6 cellular contexts compared by ENCODE assay signal in genomic region chr19:6393982-6394412, GRCh38. TPM values are rescaled to one million over a fixed set of nuclear protein-coding genes. Genes with fewer than 3 reads are reported as not detected.
DNase-seq lines count a peak whose midpoint lies in the region; ATAC-seq and TF ChIP-seq lines count a peak whose summit lies in the region.

No MANE protein-coding gene starts in this region.

- peak overlapping the region; percentile 96 for H3K27ac Mint-ChIP-seq in WTC11

- CTCF ChIA-PET in WTC11 (lab: Charles Lee), result interaction anchor here (0.7 to 2.0 kb wide), 5 partner anchors 18 to 176 kb away, joined by 3 to 7 read pairs (median 5); partner anchors contain the start of gene ALKBH7

- H3K36me3 Mint-ChIP-seq in WTC11, result peaks cover 7% of the 10 kb centered on the region

- no peaks in the 10 kb centered on the region for H3K9me3 Mint-ChIP-seq in WTC11

- TF ChIP-seq CTCF in WTC11 (IDR thresholded peaks at IDR 0.05), result no peak
- no peak for TF ChIP-seq CTCF in kidney epithelial cell (IDR thresholded peaks at IDR 0.05; ENCODE audit: insufficient read depth, low read length, poor library complexity, severe bottlenecking)
- no peak for TF ChIP-seq CTCF in omental fat pad (IDR thresholded peaks at IDR 0.05)

- H3K4me1 Mint-ChIP-seq in WTC11, result peaks cover 22% of the 10 kb centered on the region

- peak overlapping the region; percentile 94 for H3K4me3 Mint-ChIP-seq in WTC11

- peaks cover 2% of the 10 kb centered on the region for H3K36me3 ChIP-seq in kidney epithelial cell (ENCODE audit: control insufficient read depth, insufficient read depth, low read length)

- ATAC-seq in GM21381 (IDR thresholded peaks at IDR 0.05; ENCODE audit: unreplicated experiment), result peak; percentile 5
- ATAC-seq in WTC11, result no peak; the same call in 1 of the 2 replicates
- ATAC-seq in omental fat pad (ENCODE audit: low FRiP score), result no peak

- H3K27me3 ChIP-seq in kidney epithelial cell (ENCODE audit: control insufficient read depth, insufficient read depth, low read length), result no peaks in the 10 kb centered on the region

- H3K4me3 ChIP-seq in kidney epithelial cell (ENCODE audit: low read depth, low read length), result peak overlapping the region; percentile 88

- H3K27me3 Mint-ChIP-seq in WTC11 (ENCODE audit: low read depth), result no peaks in the 10 kb centered on the region

- POLR2A ChIA-PET in WTC11 (lab: Charles Lee), result interaction anchor here (1.2 to 1.7 kb wide), 5 partner anchors 17 to 33 kb away, joined by 4 to 8 read pairs (median 6); partner anchors contain the start of genes ALKBH7, CLPP and KHSRP

- DNase-seq in WTC11 (ENCODE audit: low spot score), result no peak
- no peak for DNase-seq in kidney epithelial cell (ENCODE audit: low read depth)
- DNase-seq in glomerular visceral epithelial cell (ENCODE audit: extremely low spot score), result no peak
- DNase-seq in omental fat pad (ENCODE audit: low spot score), result no peak
- DNase-seq in DMS79 treated with DMSO at 0.1 percent for 48 hours (lab: John Stamatoyannopoulos, UW), result no peak

TF ChIP-seq in WTC11, 78 proteins besides CTCF, POLR2A, EP300 and RAD21:
- no peak for TF ChIP-seq ARID4B (CRISPR knock-in tag; IDR thresholded peaks at IDR 0.05; ENCODE audit: borderline replicate concordance)
- no peak for TF ChIP-seq SMAD3 (CRISPR knock-in tag; IDR thresholded peaks at IDR 0.05; ENCODE audit: borderline replicate concordance)
- no peak for TF ChIP-seq NFATC4 (CRISPR knock-in tag; IDR thresholded peaks at IDR 0.05)
- TF ChIP-seq ZNF121 (CRISPR knock-in tag; IDR thresholded peaks at IDR 0.05), result 0 out of 2 replicates have a peak, but pooled peaks have one; percentile 11
- TF ChIP-seq MAX (CRISPR knock-in tag; IDR thresholded peaks at IDR 0.05), result no peak
- TF ChIP-seq SP1 (CRISPR knock-in tag; conservative IDR thresholded peaks at IDR 0.05), result 0 out of 2 replicates have a peak, but pooled peaks have one; percentile 17
- no peak for TF ChIP-seq CREM (CRISPR knock-in tag; IDR thresholded peaks at IDR 0.05)
- TF ChIP-seq ZNF232 (CRISPR knock-in tag; IDR thresholded peaks at IDR 0.05), result 0 out of 2 replicates have a peak, but pooled peaks have one; percentile 18
- no peak for TF ChIP-seq ZNF512 (CRISPR knock-in tag; IDR thresholded peaks at IDR 0.05; ENCODE audit: borderline replicate concordance)
- no peak for TF ChIP-seq NR2C2 (CRISPR knock-in tag; IDR thresholded peaks at IDR 0.05)
- no peak for TF ChIP-seq GABPB1 (CRISPR knock-in tag; IDR thresholded peaks at IDR 0.05)
- no peak for TF ChIP-seq ERG (CRISPR knock-in tag; IDR thresholded peaks at IDR 0.05)
- no peak for TF ChIP-seq SMAD4 (CRISPR knock-in tag; IDR thresholded peaks at IDR 0.05)

RNA-seq across cellular contexts. Expression of gene GTF2F1, which starts 1.0 kb away (rescaled TPM):
- total RNA-seq in WTC11 (2021) (61.5 to 62.9 TPM (median 62.4 TPM) in 3 replicates), kidney epithelial cell (48.7 and 51.3 TPM in 2 replicates), omental fat pad (10 to 100 TPM; 28.5 to 50.3 (median 38.6) TPM)

RNA-seq across cellular contexts. Expression of gene PSPN, which starts 18.3 kb away (rescaled TPM):
- 1.9 to 3.5 TPM (median 2.9 TPM) in 3 replicates for total RNA-seq in WTC11 (2021)
- 1.5 TPM in 2 replicates for total RNA-seq in kidney epithelial cell
- 1 to 10 TPM in 1 of 4 donors, under 1 TPM in 3; 0.47 to 1.0 (median 0.65) TPM for total RNA-seq in omental fat pad

RNA-seq across cellular contexts. Expression of gene ALKBH7, which starts 21.4 kb away (rescaled TPM):
- total RNA-seq in WTC11 (2021) (96.4 to 119 TPM (median 114 TPM) in 3 replicates), kidney epithelial cell (55.1 and 69.7 TPM in 2 replicates), omental fat pad (10 to 100 TPM; 39.3 to 49.2 (median 43.4) TPM)

RNA-seq across cellular contexts. Expression of gene KHSRP, which starts 30.6 kb away (rescaled TPM):
- total RNA-seq in WTC11 (2021) (528 to 572 TPM (median 549 TPM) in 3 replicates), kidney epithelial cell (175 and 211 TPM in 2 replicates), omental fat pad (100 to 1,000 TPM in 1 of 4 donors, 10 to 100 TPM in 3; 67.4 to 125 (median 78.3) TPM)

RNA-seq across cellular contexts. Expression of gene CLPP, which starts 32.7 kb away (rescaled TPM):
- total RNA-seq in WTC11 (2021) (86.2 to 95.8 TPM (median 91.9 TPM) in 3 replicates), kidney epithelial cell (137 and 142 TPM in 2 replicates), omental fat pad (100 to 1,000 TPM in 1 of 4 donors, 10 to 100 TPM in 3; 58.4 to 119 (median 58.5) TPM)
